Comparison of ENCODE assay signal across 21 cellular contexts in genomic region chr17:32484628-32485027, GRCh38. TPM values are rescaled to one million over a fixed set of nuclear protein-coding genes. Genes with fewer than 3 reads are reported as not detected.
A peak's percentile ranks its signal among the peaks of the same experiment; 100 is the strongest.
DNase-seq lines count a peak whose midpoint lies in the region; ATAC-seq lines count a peak whose summit lies in the region.
"Had no signal": no experiment of that assay in that cellular context is flagged by ENCODE, and none has a peak within 500 bp of the region (broad histone marks: within the 10 kb centered on the region; RNA-seq: fewer than 3 reads in every experiment).

No MANE protein-coding gene starts in this region.

- no peak for ATAC-seq in activated T-cell treated with anti-CD3 and anti-CD28 coated beads, Interleukin-2, amount 50 U/mL, for 4 hours
- ATAC-seq in memory B cell (ENCODE audit: low read depth) (no peak), HG03159 (IDR thresholded peaks at IDR 0.05; ENCODE audit: unreplicated experiment) (no peak)
- no peak for ATAC-seq in stimulated activated naive B cell treated with anti-CD40 and anti-IgM and Interleukin-4, amounts not matched to agents 10 μg/mL and 1 μg/mL and 100 μg/mL, for 72 hours (replicated peaks)
- ATAC-seq: activated T-cell treated with anti-CD3 and anti-CD28 coated beads, Interleukin-2, amount 50 U/mL, for 72 hours; gastroesophageal sphincter; lower lobe of right lung; pancreas had no signal

- H3K4me1 Mint-ChIP-seq in activated T-cell treated with anti-CD3 and anti-CD28 coated beads, Interleukin-2, amount 50 U/mL, for 4 hours (ENCODE audit: low read depth) = peaks cover 26% of the 10 kb centered on the region
- H3K4me1 Mint-ChIP-seq in IgD-negative memory B cell (peaks cover 24 to 27% (median 26%) of the 10 kb centered on the region in 3 donors), memory B cell (peaks cover 21% of the 10 kb centered on the region)
- H3K4me1 Mint-ChIP-seq in stimulated activated naive B cell treated with anti-CD40 and anti-IgM and Interleukin-4, amounts not matched to agents 10 μg/mL and 1 μg/mL and 100 μg/mL, for 72 hours = peaks cover 22 to 40% of the 10 kb centered on the region in 2 donors

- H3K36me3 Mint-ChIP-seq in activated T-cell treated with anti-CD3 and anti-CD28 coated beads, Interleukin-2, amount 50 U/mL, for 4 hours (ENCODE audit: insufficient read depth) = peaks cover 21% of the 10 kb centered on the region
- peaks cover 1% of the 10 kb centered on the region for H3K36me3 Mint-ChIP-seq in IgD-negative memory B cell
- peaks cover 11% of the 10 kb centered on the region for H3K36me3 Mint-ChIP-seq in memory B cell
- H3K36me3 Mint-ChIP-seq in stimulated activated naive B cell treated with anti-CD40 and anti-IgM and Interleukin-4, amounts not matched to agents 10 μg/mL and 1 μg/mL and 100 μg/mL, for 72 hours = peaks cover 23 to 35% of the 10 kb centered on the region in 2 donors

- no peak overlapping the region for H3K4me3 Mint-ChIP-seq in activated T-cell treated with anti-CD3 and anti-CD28 coated beads, Interleukin-2, amount 50 U/mL, for 4 hours
- H3K4me3 Mint-ChIP-seq in IgD-negative memory B cell (peak overlapping the region in 3 of 4 donors; percentile 22 to 81 (median 65)), memory B cell (peak overlapping the region; percentile 49)
- no peak overlapping the region for H3K4me3 Mint-ChIP-seq in stimulated activated naive B cell treated with anti-CD40 and anti-IgM and Interleukin-4, amounts not matched to agents 10 μg/mL and 1 μg/mL and 100 μg/mL, for 72 hours
- H3K4me3 Mint-ChIP-seq: endodermal cell had no signal

- no peaks in the 10 kb centered on the region for H3K9me3 Mint-ChIP-seq in activated T-cell treated with anti-CD3 and anti-CD28 coated beads, Interleukin-2, amount 50 U/mL, for 4 hours
- H3K9me3 Mint-ChIP-seq in IgD-negative memory B cell (no peaks in the 10 kb centered on the region), memory B cell (no peaks in the 10 kb centered on the region)
- H3K9me3 Mint-ChIP-seq in stimulated activated naive B cell treated with anti-CD40 and anti-IgM and Interleukin-4, amounts not matched to agents 10 μg/mL and 1 μg/mL and 100 μg/mL, for 72 hours = no peaks in the 10 kb centered on the region
- H3K9me3 Mint-ChIP-seq: activated T-cell treated with anti-CD3 and anti-CD28 coated beads, Interleukin-2, amount 50 U/mL, for 72 hours; endodermal cell had no signal

- H3K27ac Mint-ChIP-seq in IgD-negative memory B cell (peak overlapping the region in 2 of 3 donors; percentile 71 to 83), memory B cell (no peak overlapping the region)
- peak overlapping the region; percentile 56 for H3K27ac Mint-ChIP-seq in stimulated activated naive B cell treated with anti-CD40 and anti-IgM and Interleukin-4, amounts not matched to agents 10 μg/mL and 1 μg/mL and 100 μg/mL, for 72 hours

- H3K27me3 Mint-ChIP-seq in activated T-cell treated with anti-CD3 and anti-CD28 coated beads, Interleukin-2, amount 50 U/mL, for 4 hours (ENCODE audit: low read depth) = no peaks in the 10 kb centered on the region
- H3K27me3 Mint-ChIP-seq in IgD-negative memory B cell (no peaks in the 10 kb centered on the region), memory B cell (no peaks in the 10 kb centered on the region)
- H3K27me3 Mint-ChIP-seq in stimulated activated naive B cell treated with anti-CD40 and anti-IgM and Interleukin-4, amounts not matched to agents 10 μg/mL and 1 μg/mL and 100 μg/mL, for 72 hours = no peaks in the 10 kb centered on the region

- peak; percentile 15 to 18 for DNase-seq in activated T-cell treated with anti-CD3 and anti-CD28 coated beads, Interleukin-2, amount 50 U/mL, for 48 hours
- no peak for DNase-seq in activated T-cell treated with anti-CD3 and anti-CD28 coated beads, Interleukin-2, amount 50 U/mL, for 4 hours
- no peak for DNase-seq in memory B cell (ENCODE audit: low spot score in 2 of 2)
- no peak for DNase-seq in stimulated activated naive B cell treated with anti-CD40 and anti-IgM and Interleukin-4, amounts not matched to agents 10 μg/mL and 1 μg/mL and 100 μg/mL, for 72 hours
- no peak for DNase-seq in NCI-H2227 (lab: John Stamatoyannopoulos, UW; ENCODE audit: unreplicated experiment)
- DNase-seq in Kasumi-1 (lab: John Stamatoyannopoulos, UW) = no peak
- DNase-seq: activated CD4-positive, CD25-positive, alpha-beta regulatory T cell; activated T-cell treated with anti-CD3 and anti-CD28 coated beads, Interleukin-2, amount 50 U/mL, for 72 hours; esophagus squamous epithelium; IMR-90; islet precursor cell; NCI-H1436; NCI-H510A treated with DMSO at 0.1 percent for 48 hours; pancreas; stomach; T-helper 9 cell had no signal

RNA-seq across cellular contexts. Expression of gene CDK5R1, which starts 2.2 kb away (rescaled TPM):
- total RNA-seq in activated T-cell treated with anti-CD3 and anti-CD28 coated beads, Interleukin-2, amount 50 U/mL, for 4 hours = 10 to 100 TPM; 14.8 to 20.9 (median 15.7) TPM
- 3.8 TPM for polyA plus RNA-seq in IgD-negative memory B cell

RNA-seq across cellular contexts. Expression of gene PSMD11, which starts 40.3 kb away (rescaled TPM):
- 100 to 1,000 TPM; 247 to 270 (median 260) TPM for total RNA-seq in activated T-cell treated with anti-CD3 and anti-CD28 coated beads, Interleukin-2, amount 50 U/mL, for 4 hours
- 126 TPM for polyA plus RNA-seq in IgD-negative memory B cell

Comparison
In these comparisons a context has a peak if more than half of its experiments do, and no peak if none do; other contexts are left out.
1. DNase-seq: peak in activated T-cell treated with anti-CD3 and anti-CD28 coated beads, Interleukin-2, amount 50 U/mL, for 48 hours (2 of 2); none in activated T-cell treated with anti-CD3 and anti-CD28 coated beads, Interleukin-2, amount 50 U/mL, for 4 hours (single experiment), memory B cell (0 of 2), stimulated activated naive B cell treated with anti-CD40 and anti-IgM and Interleukin-4, amounts not matched to agents 10 μg/mL and 1 μg/mL and 100 μg/mL, for 72 hours (single experiment), NCI-H2227 (single experiment) and Kasumi-1 (0 of 2).
2. H3K4me3 Mint-ChIP-seq: peak in IgD-negative memory B cell (3 of 4) and memory B cell (single experiment); none in activated T-cell treated with anti-CD3 and anti-CD28 coated beads, Interleukin-2, amount 50 U/mL, for 4 hours (single experiment) and stimulated activated naive B cell treated with anti-CD40 and anti-IgM and Interleukin-4, amounts not matched to agents 10 μg/mL and 1 μg/mL and 100 μg/mL, for 72 hours (0 of 2).